ENCODE assay signal across 1 cellular context in genomic region chr7:65981965-65982792, GRCh38.
TF ChIP-seq lines count a peak whose summit lies in the region.

Gene GUSB, minus strand, starts transcription at chr7:65982213. Its CDS starts 30 bp downstream, at chr7:65982183.

TF ChIP-seq in HepG2, 621 proteins besides CTCF, POLR2A, EP300 and RAD21 (continued from another document and continues in another):
- peak; percentile 32; the same call in 1 of the 2 replicates for TF ChIP-seq ZNF691 (CRISPR knock-in tag; IDR thresholded peaks at IDR 0.05; ENCODE audit: borderline replicate concordance, low read depth)
- peak; percentile 92 for TF ChIP-seq GABPB1 (CRISPR knock-in tag; IDR thresholded peaks at IDR 0.05)
- peak; percentile 80 for TF ChIP-seq ZNF790 (CRISPR knock-in tag; IDR thresholded peaks at IDR 0.05; ENCODE audit: borderline replicate concordance)
- peak; percentile 96 for TF ChIP-seq ZFY (CRISPR knock-in tag; IDR thresholded peaks at IDR 0.05)
- TF ChIP-seq PREB (CRISPR knock-in tag; IDR thresholded peaks at IDR 0.05), result 0 out of 2 replicates have a peak, but pooled peaks have one; percentile 83
- TF ChIP-seq XBP1 (CRISPR knock-in tag; IDR thresholded peaks at IDR 0.05), result peak; percentile 92
- TF ChIP-seq MEIS1 (CRISPR knock-in tag; IDR thresholded peaks at IDR 0.05; ENCODE audit: borderline replicate concordance), result peak; percentile 87; the same call in 1 of the 2 replicates
- no peak for TF ChIP-seq GTF2F1 (IDR thresholded peaks at IDR 0.05; ENCODE audit: low read length)
- no peak for TF ChIP-seq SNAPC4 (CRISPR knock-in tag; IDR thresholded peaks at IDR 0.05)
- TF ChIP-seq MXD4 (CRISPR knock-in tag; IDR thresholded peaks at IDR 0.05), result peak; percentile 97
- TF ChIP-seq ZSCAN21 (CRISPR knock-in tag; IDR thresholded peaks at IDR 0.05; ENCODE audit: borderline replicate concordance), result peak; percentile 95
- 0 out of 2 replicates have a peak, but pooled peaks have one; percentile 68 for TF ChIP-seq ETS1 (CRISPR knock-in tag; IDR thresholded peaks at IDR 0.05)
- peak; percentile 94; the same call in 1 of the 2 replicates for TF ChIP-seq CREB3 (CRISPR knock-in tag; IDR thresholded peaks at IDR 0.05)
- peak; percentile 97 for TF ChIP-seq NKX3-1 (CRISPR knock-in tag; IDR thresholded peaks at IDR 0.05)
- TF ChIP-seq ZFAT (CRISPR knock-in tag; conservative IDR thresholded peaks at IDR 0.05), result peak; percentile 70
- TF ChIP-seq KDM2A (CRISPR knock-in tag; IDR thresholded peaks at IDR 0.05; ENCODE audit: borderline replicate concordance, low read depth), result peak; percentile 98
- TF ChIP-seq TRIM24 (CRISPR knock-in tag; IDR thresholded peaks at IDR 0.05), result no peak
- TF ChIP-seq FOXJ3 (CRISPR knock-in tag; IDR thresholded peaks at IDR 0.05; ENCODE audit: borderline replicate concordance), result no peak
- no peak for TF ChIP-seq SRSF4 (IDR thresholded peaks at IDR 0.05; ENCODE audit: low read depth, low read length, poor library complexity, severe bottlenecking)
- TF ChIP-seq MTA3 (CRISPR knock-in tag; IDR thresholded peaks at IDR 0.05), result no peak
- TF ChIP-seq DZIP1 (CRISPR knock-in tag; IDR thresholded peaks at IDR 0.05), result no peak; the same call in 1 of the 2 replicates
- peak; percentile 86; the same call in 1 of the 2 replicates for TF ChIP-seq RFXANK (CRISPR knock-in tag; IDR thresholded peaks at IDR 0.05)
- TF ChIP-seq ISX (CRISPR knock-in tag; conservative IDR thresholded peaks at IDR 0.05), result 0 out of 2 replicates have a peak, but pooled peaks have one; percentile 25
- TF ChIP-seq ZNF407 (CRISPR knock-in tag; IDR thresholded peaks at IDR 0.05; ENCODE audit: not compliant biosample characterization), result peak; percentile 96
- 0 out of 2 replicates have a peak, but pooled peaks have one; percentile 47 for TF ChIP-seq AKNA (CRISPR knock-in tag; IDR thresholded peaks at IDR 0.05; ENCODE audit: borderline replicate concordance)
